29 cellular contexts compared by ENCODE assay signal in the genomic region with DNA sequence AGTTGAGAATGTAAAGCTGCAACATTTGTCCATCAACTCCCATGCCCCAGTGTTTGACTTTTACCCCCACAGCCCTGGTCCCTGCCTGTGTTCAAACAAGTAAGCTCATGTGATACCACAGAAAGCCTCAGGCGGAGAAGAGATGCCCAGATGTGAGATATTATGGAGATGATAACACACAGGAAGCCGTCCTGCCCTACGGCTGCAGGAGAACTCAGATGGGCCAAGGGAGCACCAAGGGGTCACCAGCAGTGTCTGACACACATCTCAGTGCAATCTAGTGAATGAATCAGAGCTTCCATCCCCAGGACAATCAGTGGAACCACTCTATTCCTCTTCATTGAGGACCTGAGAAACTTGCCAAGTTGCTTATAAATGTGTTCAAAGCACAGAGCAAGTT. TPM values are rescaled to one million over a fixed set of nuclear protein-coding genes. Genes with fewer than 3 reads are reported as not detected.
"Had no signal": no experiment of that assay in that cellular context is flagged by ENCODE, and none has a peak within 500 bp of the region (broad histone marks: within the 10 kb centered on the region; RNA-seq: fewer than 3 reads in every experiment).

No MANE protein-coding gene starts in this region.

- ATAC-seq: activated T-cell treated with anti-CD3 and anti-CD28 coated beads, Interleukin-2, amount 50 U/mL, for 4 hours; activated T-helper 17 cell treated with anti-CD3 and anti-CD28 coated beads, Interleukin-2, amount 50 U/mL, for 72 hours; Panc1; T-helper 17 cell; WTC11 had no signal

- H3K4me3 ChIP-seq: cardiac muscle cell, SJCRH30 had no signal

- H3K36me3 ChIP-seq: cardiac muscle cell, SJCRH30 had no signal

- H3K27me3 ChIP-seq: SJCRH30 had no signal

- H3K27ac ChIP-seq: cardiac muscle cell, RWPE1, SJCRH30 had no signal

- DNase-seq: activated CD4-positive, alpha-beta memory T cell treated with anti-CD3 and anti-CD28 coated beads for 36 hours; activated CD4-positive, alpha-beta T cell treated with anti-CD3 and anti-CD28 coated beads, Interleukin-2, amount 10 ng/mL, durations not matched to agents 24 days and 14 days; activated CD4-positive, CD25-positive, alpha-beta regulatory T cell treated with anti-CD3 and anti-CD28 coated beads, Interleukin-2, amount 50 U/mL, for 72 hours; activated CD8-positive, alpha-beta memory T cell treated with anti-CD3 and anti-CD28 coated beads for 24 hours; activated gamma-delta T cell; activated naive CD4-positive, alpha-beta T cell treated with anti-CD3 and anti-CD28 coated beads for 36 hours; activated T-cell treated with anti-CD3 and anti-CD28 coated beads, Interleukin-2, amount 50 U/mL, for 4 hours; amygdala; NCI-H1092; NCI-H1417; NCI-H1930; NCI-H2171; NCI-H2227 treated with DMSO at 0.1 percent for 48 hours; NCI-H446 treated with DMSO at 0.1 percent for 48 hours; NCI-H524 treated with DMSO at 0.1 percent for 48 hours; NCI-H774; OCI-M1; Right ventricle myocardium superior; SJCRH30; T-helper 17 cell; T-helper 9 cell had no signal

RNA-seq across cellular contexts. Expression of a gene that starts 14.0 kb away (rescaled TPM):
- total RNA-seq: activated CD4-positive, alpha-beta memory T cell treated with anti-CD3 and anti-CD28 coated beads for 36 hours; activated CD4-positive, alpha-beta T cell treated with anti-CD3 and anti-CD28 coated beads, Interleukin-2, amount 10 ng/mL, durations not matched to agents 24 days and 14 days; activated naive CD4-positive, alpha-beta T cell treated with anti-CD3 and anti-CD28 coated beads for 36 hours; activated T-cell treated with anti-CD3 and anti-CD28 coated beads, Interleukin-2, amount 50 U/mL, for 4 hours; activated T-helper 17 cell treated with anti-CD3 and anti-CD28 coated beads, Interleukin-2, amount 50 U/mL, for 72 hours; astrocyte; cardiac muscle cell; LHCN-M2; MCF 10A; Right ventricle myocardium superior; SJCRH30; T-helper 17 cell; WTC11 had no signal
- polyA plus RNA-seq: cardiac muscle cell had no signal

RNA-seq across cellular contexts. Expression of a gene that starts 24.5 kb away (rescaled TPM):
- total RNA-seq: activated CD4-positive, alpha-beta memory T cell treated with anti-CD3 and anti-CD28 coated beads for 36 hours; activated naive CD4-positive, alpha-beta T cell treated with anti-CD3 and anti-CD28 coated beads for 36 hours; activated T-cell treated with anti-CD3 and anti-CD28 coated beads, Interleukin-2, amount 50 U/mL, for 4 hours; activated T-helper 17 cell treated with anti-CD3 and anti-CD28 coated beads, Interleukin-2, amount 50 U/mL, for 72 hours; astrocyte; LHCN-M2; MCF 10A; Right ventricle myocardium superior; T-helper 17 cell had no signal
